ENCODE assay signal across 25 cellular contexts in the genomic region with DNA sequence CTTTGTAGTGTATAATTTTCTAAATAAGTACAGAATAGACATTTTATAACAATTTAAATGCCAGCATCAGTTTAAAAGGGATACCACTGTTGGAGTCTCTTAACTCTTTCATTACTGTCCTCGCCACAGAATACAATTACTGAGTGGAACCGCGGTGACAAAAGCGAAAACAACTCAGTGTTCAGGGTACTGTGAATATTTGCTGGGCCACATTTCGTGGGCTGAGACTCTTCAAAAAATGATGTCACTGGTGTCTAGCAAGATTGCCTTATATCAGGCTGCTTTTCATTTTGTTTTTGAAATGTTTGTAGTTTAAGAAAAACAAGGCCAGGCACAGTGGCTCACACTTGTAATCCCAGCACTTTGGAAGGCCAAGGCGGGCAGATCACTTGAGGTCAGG.
A peak's percentile ranks its signal among the peaks of the same experiment; 100 is the strongest.
DNase-seq lines count a peak whose midpoint lies in the region; ATAC-seq, FAIRE-seq and TF ChIP-seq lines count a peak whose summit lies in the region.
"Had no signal": no experiment of that assay in that cellular context is flagged by ENCODE, and none has a peak within 500 bp of the region (broad histone marks: within the 10 kb centered on the region; RNA-seq: fewer than 3 reads in every experiment).

No MANE protein-coding gene starts in this region.

- TF ChIP-seq CTCF in left ventricle myocardium inferior (IDR thresholded peaks at IDR 0.05; ENCODE audit: borderline replicate concordance) (no peak), GM12878 (IDR thresholded peaks at IDR 0.05 in 2 of 3, conservative IDR thresholded peaks at IDR 0.05 in 1 of 3; ENCODE audit: control insufficient read depth in 2 of 3, extremely low read depth in 1 of 3, insufficient read depth in 1 of 3, low read depth in 3 of 3, low read length in 3 of 3) (no peak)

- H3K4me1 ChIP-seq in left ventricle myocardium inferior: peaks cover 44% of the 10 kb centered on the region
- peaks cover 12% of the 10 kb centered on the region; the same call in 1 of the 2 replicates for H3K4me1 ChIP-seq in HAP-1
- no peaks in the 10 kb centered on the region for H3K4me1 ChIP-seq in GM12878 (ENCODE audit: control insufficient read depth, insufficient read depth, low read length)
- H3K4me1 ChIP-seq: BE2C had no signal

- BruUV-seq in GM12878 (replicated peaks; lab: Mats Ljungman, UMichigan): no TSS peak

- H4K20me1 ChIP-seq in GM12878 (ENCODE audit: control insufficient read depth, insufficient read depth): no peaks in the 10 kb centered on the region

- no peak for TF ChIP-seq RAD21 in GM12878 (IDR thresholded peaks at IDR 0.05; ENCODE audit: insufficient read depth, low read depth, low read length)

- no peak for TF ChIP-seq EP300 in GM12878 (IDR thresholded peaks at IDR 0.05; ENCODE audit: borderline replicate concordance in 1 of 2, control insufficient read depth in 1 of 2, low read depth in 2 of 2, low read length in 2 of 2)

- POLR2A ChIA-PET in GM12878 (lab: Charles Lee): interaction anchor here (0.6 kb wide), 1 partner anchor 1895 kb away, joined by 4 read pairs; no protein-coding TSS in a partner anchor

- H3K4me2 ChIP-seq in GM12878 (ENCODE audit: control insufficient read depth, insufficient read depth): no peak overlapping the region

- FAIRE-seq in GM12878 (lab: Jason Lieb, UNC): no peak
- FAIRE-seq: GM12892, GM18507, H1, HTR-8/SVneo had no signal

- DNase-seq in left ventricle myocardium inferior (no peak), cardiac septum (ENCODE audit: low spot score) (no peak), HAP-1 (ENCODE audit: low spot score in 2 of 2) (peak in 1 of 2 experiments; percentile 45), NCI-H2227 (lab: John Stamatoyannopoulos, UW; ENCODE audit: unreplicated experiment) (peak; percentile 41), GM12878 (ENCODE audit: low read depth, low spot score) (no peak), GM03348 (ENCODE audit: low spot score) (no peak)
- DNase-seq: 8988T; ACHN; BE2C; C1 segment of cervical spinal cord; CD4-positive, CD25-positive, alpha-beta regulatory T cell; CD8-positive, alpha-beta memory T cell; COR-L47; DMS 273 treated with DMSO at 0.1 percent for 48 hours; DMS53; DND-41; EL; H9; KG1 had no signal

- no peak overlapping the region for H2AFZ ChIP-seq in GM12878 (ENCODE audit: control insufficient read depth, low read depth, low read length)

- ATAC-seq in GM12878 (peak; percentile 56), GM18868 (IDR thresholded peaks at IDR 0.05; ENCODE audit: unreplicated experiment) (no peak), HG03135 (IDR thresholded peaks at IDR 0.05; ENCODE audit: unreplicated experiment) (no peak)

- no peak for TF ChIP-seq POLR2A in GM12878 (IDR thresholded peaks at IDR 0.05; ENCODE audit: low read depth, low read length)

- no peaks in the 10 kb centered on the region for H3K79me2 ChIP-seq in GM12878 (ENCODE audit: control insufficient read depth, insufficient read depth, low read length)

- SMC1A ChIA-PET in GM12878 (lab: Charles Lee; ENCODE audit: uncharacterized antibody, unreplicated experiment): interaction anchor here (0.7 to 1.8 kb wide), 7 partner anchors 11 to 171 kb away, joined by 3 to 8 read pairs (median 4); no protein-coding TSS in a partner anchor

- CTCF ChIA-PET in GM12878 (lab: Yijun Ruan, JAX): no interaction called here

- no peak overlapping the region for H3K4me3 ChIP-seq in left ventricle myocardium inferior
- H3K4me3 ChIP-seq in HAP-1: peak overlapping the region; percentile 0; the same call in 1 of the 2 replicates
- no peak overlapping the region for H3K4me3 ChIP-seq in GM12878

- H3K9me3 ChIP-seq in left ventricle myocardium inferior (replicated peaks) (no peaks in the 10 kb centered on the region), HAP-1 (no peaks in the 10 kb centered on the region), GM12878 (replicated peaks; ENCODE audit: control insufficient read depth, insufficient read depth, low read length) (no peaks in the 10 kb centered on the region)
- H3K9me3 ChIP-seq: BE2C had no signal

- in situ Hi-C loops in HAP-1 (cut with MboI; ENCODE audit: low sequenced_read_pairs) (no loop called here), GM12878 (cut with MboI) (no loop called here)

- RAD21 ChIA-PET in GM12878 (lab: Charles Lee; ENCODE audit: unreplicated experiment): interaction anchor here (0.9 kb wide), 1 partner anchor 34 kb away, joined by 3 read pairs; no protein-coding TSS in a partner anchor

- H3K27ac ChIP-seq in left ventricle myocardium inferior (replicated peaks) (peak overlapping the region; percentile 50), GM12878 (ENCODE audit: control insufficient read depth, insufficient read depth) (no peak overlapping the region)

- no peak overlapping the region for H3K9ac ChIP-seq in GM12878 (ENCODE audit: control insufficient read depth, insufficient read depth, low read length)

- no peaks in the 10 kb centered on the region for H3K36me3 ChIP-seq in left ventricle myocardium inferior
- H3K36me3 ChIP-seq in HAP-1 (replicated peaks): no peaks in the 10 kb centered on the region; the same call in 1 of the 2 replicates
- no peaks in the 10 kb centered on the region for H3K36me3 ChIP-seq in GM12878 (ENCODE audit: control insufficient read depth in 2 of 2, insufficient read depth in 2 of 2, low read length in 1 of 2)
- H3K36me3 ChIP-seq: BE2C had no signal

- H3K27me3 ChIP-seq in left ventricle myocardium inferior (ENCODE audit: low read depth): no peaks in the 10 kb centered on the region
- H3K27me3 ChIP-seq in HAP-1 (ENCODE audit: low read depth): no peaks in the 10 kb centered on the region
- no peaks in the 10 kb centered on the region for H3K27me3 ChIP-seq in GM12878 (replicated peaks in 1 of 2; ENCODE audit: control insufficient read depth in 2 of 2, insufficient read depth in 2 of 2, low read length in 1 of 2)
- H3K27me3 ChIP-seq: BE2C had no signal

- intact Hi-C loops in left ventricle myocardium inferior (cut with micrococcal nuclease): no loop called here
- intact Hi-C loops in cardiac septum (cut with DNase I): no loop called here
- intact Hi-C loops in GM12878 (cut with micrococcal nuclease; ENCODE audit: unreplicated experiment): no loop called here

- 64% methylated on average over 6 of the region's 6 CpGs for WGBS in GM12878 (ENCODE audit: insufficient coverage, insufficient replicate concordance, low lambda C conversion rate, missing lambda C conversion rate)

TF ChIP-seq in GM12878, 131 proteins besides CTCF, POLR2A, EP300 and RAD21:
- TF ChIP-seq, protein P1, sequence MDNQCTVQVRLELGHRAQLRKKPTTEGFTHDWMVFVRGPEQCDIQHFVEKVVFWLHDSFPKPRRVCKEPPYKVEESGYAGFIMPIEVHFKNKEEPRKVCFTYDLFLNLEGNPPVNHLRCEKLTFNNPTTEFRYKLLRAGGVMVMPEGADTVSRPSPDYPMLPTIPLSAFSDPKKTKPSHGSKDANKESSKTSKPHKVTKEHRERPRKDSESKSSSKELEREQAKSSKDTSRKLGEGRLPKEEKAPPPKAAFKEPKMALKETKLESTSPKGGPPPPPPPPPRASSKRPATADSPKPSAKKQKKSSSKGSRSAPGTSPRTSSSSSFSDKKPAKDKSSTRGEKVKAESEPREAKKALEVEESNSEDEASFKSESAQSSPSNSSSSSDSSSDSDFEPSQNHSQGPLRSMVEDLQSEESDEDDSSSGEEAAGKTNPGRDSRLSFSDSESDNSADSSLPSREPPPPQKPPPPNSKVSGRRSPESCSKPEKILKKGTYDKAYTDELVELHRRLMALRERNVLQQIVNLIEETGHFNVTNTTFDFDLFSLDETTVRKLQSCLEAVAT (IDR thresholded peaks at IDR 0.05): no peak
- 0 out of 2 replicates have a peak, but pooled peaks have one; percentile 54 for TF ChIP-seq ATF7 (IDR thresholded peaks at IDR 0.05; ENCODE audit: low read depth)
TF ChIP-seq in GM12878: peak in this region for 1.
